In genomic region chr17:73641779-73642580, GRCh38 we compare ENCODE assay signal across 1 cellular context.
TF ChIP-seq lines count a peak whose summit lies in the region.

No MANE protein-coding gene starts in this region.

TF ChIP-seq in GM23338, 12 proteins besides CTCF, POLR2A, EP300 and RAD21 (continued from another document):
- TF ChIP-seq EZH2 (IDR thresholded peaks at IDR 0.05; ENCODE audit: low read depth, unreplicated experiment) (no peak), ZNF331 (CRISPR knock-in tag; IDR thresholded peaks at IDR 0.05; ENCODE audit: low read depth) (no peak), CREB1 (CRISPR knock-in tag; IDR thresholded peaks at IDR 0.05; ENCODE audit: low read depth) (no peak), NANOG (IDR thresholded peaks at IDR 0.05; ENCODE audit: borderline replicate concordance) (no peak), JUNB (IDR thresholded peaks at IDR 0.05; ENCODE audit: unreplicated experiment) (no peak), REST (IDR thresholded peaks at IDR 0.05; ENCODE audit: unreplicated experiment) (no peak)
